8 cellular contexts compared by ENCODE assay signal in the genomic region with DNA sequence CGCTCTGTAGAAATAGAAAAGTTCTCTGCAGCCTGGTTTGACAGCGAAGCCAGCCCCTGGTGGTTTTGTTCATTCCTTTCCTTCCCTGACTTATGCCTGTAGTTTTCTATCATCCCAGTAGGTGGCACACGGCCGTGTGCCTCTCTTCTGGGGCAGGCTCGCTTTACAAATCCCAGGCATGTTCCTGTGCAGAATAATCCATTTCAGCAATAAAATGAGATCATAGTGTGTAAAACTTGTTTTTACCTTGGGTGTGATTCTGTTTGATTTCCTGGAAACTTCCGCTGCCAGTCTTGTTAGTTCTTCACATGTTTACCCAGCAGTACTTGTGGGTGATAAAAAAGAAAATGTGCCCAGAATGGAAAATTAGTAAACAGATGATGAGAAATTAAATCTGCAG. TPM values are rescaled to one million over a fixed set of nuclear protein-coding genes. Genes with fewer than 3 reads are reported as not detected.
A peak's percentile ranks its signal among the peaks of the same experiment; 100 is the strongest.
DNase-seq lines count a peak whose midpoint lies in the region; ATAC-seq and TF ChIP-seq lines count a peak whose summit lies in the region.

No MANE protein-coding gene starts in this region.

- H3K27me3 Mint-ChIP-seq in activated T-cell treated with anti-CD3 and anti-CD28 coated beads, Interleukin-2, amount 50 U/mL, for 72 hours (ENCODE audit: low read depth) = peaks cover 57% of the 10 kb centered on the region
- peaks cover 47% of the 10 kb centered on the region for H3K27me3 Mint-ChIP-seq in activated T-helper 2 cell treated with anti-CD3 and anti-CD28 coated beads, Interferon-gamma antibody, Interleukin-2, Interleukin-4, amounts not matched to agents 10 μg/mL and 5 μg/mL and 100 μg/mL, durations not matched to agents 14 hours and 24 hours and 36 hours (ENCODE audit: low read depth)

- no peaks in the 10 kb centered on the region for H3K36me3 ChIP-seq in prostate gland

- TF ChIP-seq CTCF in GM12872 (IDR thresholded peaks at IDR 0.05; ENCODE audit: insufficient read depth, low read depth, low read length) = peak; percentile 82
- peak; percentile 59 to 80 (median 72) for TF ChIP-seq CTCF in prostate gland (IDR thresholded peaks at IDR 0.05)

- no peak overlapping the region for H3K4me3 ChIP-seq in prostate gland

- H3K27me3 ChIP-seq in prostate gland (replicated peaks; ENCODE audit: insufficient read depth) = peaks cover 20% of the 10 kb centered on the region

- H3K36me3 Mint-ChIP-seq in activated T-cell treated with anti-CD3 and anti-CD28 coated beads, Interleukin-2, amount 50 U/mL, for 72 hours (ENCODE audit: insufficient read depth in 2 of 2) = peaks cover 0 to 2% of the 10 kb centered on the region in 2 donors
- H3K36me3 Mint-ChIP-seq in activated T-helper 2 cell treated with anti-CD3 and anti-CD28 coated beads, Interferon-gamma antibody, Interleukin-2, Interleukin-4, amounts not matched to agents 10 μg/mL and 5 μg/mL and 100 μg/mL, durations not matched to agents 14 hours and 24 hours and 36 hours (ENCODE audit: low read depth) = no peaks in the 10 kb centered on the region

- no peaks in the 10 kb centered on the region for H3K4me1 ChIP-seq in prostate gland (replicated peaks)

- peaks cover 42% of the 10 kb centered on the region for H3K4me1 Mint-ChIP-seq in activated T-cell treated with anti-CD3 and anti-CD28 coated beads, Interleukin-2, amount 50 U/mL, for 72 hours (ENCODE audit: low read depth)
- H3K4me1 Mint-ChIP-seq in activated T-helper 2 cell treated with anti-CD3 and anti-CD28 coated beads, Interferon-gamma antibody, Interleukin-2, Interleukin-4, amounts not matched to agents 10 μg/mL and 5 μg/mL and 100 μg/mL, durations not matched to agents 14 hours and 24 hours and 36 hours (ENCODE audit: low read depth) = peaks cover 22% of the 10 kb centered on the region

- ATAC-seq in HG03432 (IDR thresholded peaks at IDR 0.05; ENCODE audit: unreplicated experiment) = peak; percentile 87
- ATAC-seq in activated T-cell treated with anti-CD3 and anti-CD28 coated beads, Interleukin-2, amount 50 U/mL, for 72 hours (replicated peaks in 1 of 2) = peak; percentile 67 to 73

- 5% methylated on average over 6 of the region's 6 CpGs for WGBS in prostate gland

- H3K4me3 Mint-ChIP-seq in activated T-cell treated with anti-CD3 and anti-CD28 coated beads, Interleukin-2, amount 50 U/mL, for 72 hours = peak overlapping the region; percentile 35 to 59
- no peak overlapping the region for H3K4me3 Mint-ChIP-seq in activated T-helper 2 cell treated with anti-CD3 and anti-CD28 coated beads, Interferon-gamma antibody, Interleukin-2, Interleukin-4, amounts not matched to agents 10 μg/mL and 5 μg/mL and 100 μg/mL, durations not matched to agents 14 hours and 24 hours and 36 hours (ENCODE audit: low read depth)

- TF ChIP-seq POLR2A in prostate gland (IDR thresholded peaks at IDR 0.05) = no peak

- in situ Hi-C loops in ACHN (cut with HindIII; ENCODE audit: low pct_ligation_motif_present, low pct_unique_long_range_greater_than_20kb, low sequenced_read_pairs) = no loop called here

- H3K27ac ChIP-seq in prostate gland = no peak overlapping the region

- intact Hi-C loops in prostate gland (cut with DNase I) = loop anchor here (2.0 kb wide), 1 partner anchor 202 kb away; no protein-coding TSS in a partner anchor
- intact Hi-C loops in activated T-helper 2 cell treated with anti-CD3 and anti-CD28 coated beads, Interferon-gamma antibody, Interleukin-2, Interleukin-4, amounts not matched to agents 10 μg/mL and 5 μg/mL and 100 μg/mL, durations not matched to agents 14 hours and 24 hours and 36 hours (cut with micrococcal nuclease) = loop anchor here (1.0 to 10.0 kb wide), 6 partner anchors 136 to 1342 kb away; a partner anchor contains a TSS

- H3K9me3 Mint-ChIP-seq in activated T-cell treated with anti-CD3 and anti-CD28 coated beads, Interleukin-2, amount 50 U/mL, for 72 hours = no peaks in the 10 kb centered on the region
- H3K9me3 Mint-ChIP-seq in activated T-helper 2 cell treated with anti-CD3 and anti-CD28 coated beads, Interferon-gamma antibody, Interleukin-2, Interleukin-4, amounts not matched to agents 10 μg/mL and 5 μg/mL and 100 μg/mL, durations not matched to agents 14 hours and 24 hours and 36 hours = no peaks in the 10 kb centered on the region

- DNase-seq in ACHN (peak; percentile 53), NCI-H69 (lab: John Stamatoyannopoulos, UW) (peak; percentile 86), glomerular visceral epithelial cell (ENCODE audit: extremely low spot score) (peak; percentile 57), prostate gland (ENCODE audit: low spot score) (peak; percentile 49)
- peak; percentile 26 to 36 for DNase-seq in activated T-cell treated with anti-CD3 and anti-CD28 coated beads, Interleukin-2, amount 50 U/mL, for 72 hours
- no peak for DNase-seq in activated T-helper 2 cell treated with anti-CD3 and anti-CD28 coated beads, Interferon-gamma antibody, Interleukin-2, Interleukin-4, amounts not matched to agents 10 μg/mL and 5 μg/mL and 100 μg/mL, durations not matched to agents 14 hours and 24 hours and 36 hours (ENCODE audit: low spot score)

- H3K9me3 ChIP-seq in prostate gland = no peaks in the 10 kb centered on the region

- no peak overlapping the region for H3K27ac Mint-ChIP-seq in activated T-cell treated with anti-CD3 and anti-CD28 coated beads, Interleukin-2, amount 50 U/mL, for 72 hours
- no peak overlapping the region for H3K27ac Mint-ChIP-seq in activated T-helper 2 cell treated with anti-CD3 and anti-CD28 coated beads, Interferon-gamma antibody, Interleukin-2, Interleukin-4, amounts not matched to agents 10 μg/mL and 5 μg/mL and 100 μg/mL, durations not matched to agents 14 hours and 24 hours and 36 hours

RNA-seq across cellular contexts. Expression of a gene that starts 7.4 kb away (rescaled TPM):
- total RNA-seq in activated T-cell treated with anti-CD3 and anti-CD28 coated beads, Interleukin-2, amount 50 U/mL, for 72 hours = 1 to 10 TPM; 4.1 to 7.4 TPM
- total RNA-seq in prostate gland = 1 to 10 TPM in 1 of 2 donors, under 1 TPM in 1; 0.82 to 1.5 TPM
- total RNA-seq in activated T-helper 2 cell treated with anti-CD3 and anti-CD28 coated beads, Interferon-gamma antibody, Interleukin-2, Interleukin-4, amounts not matched to agents 10 μg/mL and 5 μg/mL and 100 μg/mL, durations not matched to agents 14 hours and 24 hours and 36 hours = 31.5 and 32.1 TPM in 2 replicates
